ENCODE assay signal across 10 cellular contexts in genomic region chr5:97181856-97182545, GRCh38. TPM values are rescaled to one million over a fixed set of nuclear protein-coding genes. Genes with fewer than 3 reads are reported as not detected.
DNase-seq lines count a peak whose midpoint lies in the region; ATAC-seq and TF ChIP-seq lines count a peak whose summit lies in the region.
"Had no signal": no experiment of that assay in that cellular context is flagged by ENCODE, and none has a peak within 500 bp of the region (broad histone marks: within the 10 kb centered on the region; RNA-seq: fewer than 3 reads in every experiment).

No MANE protein-coding gene starts in this region.

- peaks cover 4% of the 10 kb centered on the region for H3K9me3 Mint-ChIP-seq in activated CD8-positive, alpha-beta T cell treated with anti-CD3 and anti-CD28 coated beads for 36 hours

- 89% methylated on average over 4 of the region's 4 CpGs for WGBS in SK-N-SH (ENCODE audit: low lambda C conversion rate)

- H2AFZ ChIP-seq in SK-N-SH (ENCODE audit: low read depth) = peak overlapping the region; percentile 97; the same call in 1 of the 2 replicates

- POLR2A ChIA-PET in SK-N-SH (lab: Yijun Ruan, JAX) = no interaction called here
- POLR2A ChIA-PET in activated CD8-positive, alpha-beta T cell treated with anti-CD3 and anti-CD28 coated beads for 36 hours (lab: Charles Lee) = interaction anchor here (0.6 kb wide), 1 partner anchor 1901 kb away, joined by 3 read pairs; no protein-coding TSS in a partner anchor

- no peak for TF ChIP-seq CTCF in SK-N-SH (IDR thresholded peaks at IDR 0.05)
- TF ChIP-seq CTCF in activated CD8-positive, alpha-beta T cell treated with anti-CD3 and anti-CD28 coated beads for 36 hours (IDR thresholded peaks at IDR 0.05) = no peak

- H3K4me1 ChIP-seq in SK-N-SH (ENCODE audit: control insufficient read depth in 1 of 2, insufficient read depth in 2 of 2, low read depth in 1 of 2, low read length in 1 of 2) (peaks cover 3 to 5% of the 10 kb centered on the region in 2 experiments; a peak in 3 of 4 replicates), subcutaneous abdominal adipose tissue (ENCODE audit: control insufficient read depth in 5 of 5, insufficient read depth in 5 of 5, low read length in 5 of 5) (peaks cover 2 to 28% (median 20%) of the 10 kb centered on the region in 5 donors)

- no peaks in the 10 kb centered on the region for H3K27me3 Mint-ChIP-seq in activated CD8-positive, alpha-beta T cell treated with anti-CD3 and anti-CD28 coated beads for 36 hours

- H4K20me1 ChIP-seq in SK-N-SH (ENCODE audit: insufficient read depth) = 0 out of 2 replicates have a peak, but pooled peaks cover 7% of the 10 kb centered on the region

- no peaks in the 10 kb centered on the region for H3K9me2 ChIP-seq in SK-N-SH

- no peaks in the 10 kb centered on the region for H3K9me3 ChIP-seq in SK-N-SH
- no peaks in the 10 kb centered on the region for H3K9me3 ChIP-seq in iPS-18c (ENCODE audit: control insufficient read depth, insufficient read depth, low read length)
- no peaks in the 10 kb centered on the region for H3K9me3 ChIP-seq in subcutaneous abdominal adipose tissue (ENCODE audit: control insufficient read depth in 5 of 5, low read length in 5 of 5)

- H3K27ac Mint-ChIP-seq in activated CD8-positive, alpha-beta T cell treated with anti-CD3 and anti-CD28 coated beads for 36 hours = peak overlapping the region; percentile 100

- H3K36me3 ChIP-seq in SK-N-SH (replicated peaks in 1 of 2; ENCODE audit: control insufficient read depth in 1 of 2, insufficient read depth in 2 of 2, low read length in 1 of 2) (peaks cover 28 to 30% of the 10 kb centered on the region in 2 experiments), subcutaneous abdominal adipose tissue (ENCODE audit: control insufficient read depth in 5 of 5, insufficient read depth in 5 of 5, low read length in 5 of 5) (peaks cover 14 to 27% (median 20%) of the 10 kb centered on the region in 5 donors)

- H3K9ac ChIP-seq in SK-N-SH (peak overlapping the region; percentile 90), subcutaneous abdominal adipose tissue (ENCODE audit: low read length in 5 of 5) (peak overlapping the region; percentile 72 to 99 (median 86))

- intact Hi-C loops in activated CD8-positive, alpha-beta T cell treated with anti-CD3 and anti-CD28 coated beads for 36 hours (cut with micrococcal nuclease) = loop anchor here (5.0 kb wide), 1 partner anchor 520 kb away; the partner anchor contains the start of gene CAST

- H3K4me2 ChIP-seq in SK-N-SH = peak overlapping the region; percentile 71

- H3K4me3 Mint-ChIP-seq in activated CD8-positive, alpha-beta T cell treated with anti-CD3 and anti-CD28 coated beads for 36 hours = peak overlapping the region; percentile 91

- no peak for TF ChIP-seq RAD21 in SK-N-SH (IDR thresholded peaks at IDR 0.05; ENCODE audit: low read length)

- CTCF ChIA-PET in SK-N-SH (lab: Yijun Ruan, JAX) = interaction anchor here (1.4 kb wide), 1 partner anchor 1587 kb away, joined by 5 read pairs; no protein-coding TSS in a partner anchor
- CTCF ChIA-PET in activated CD8-positive, alpha-beta T cell treated with anti-CD3 and anti-CD28 coated beads for 36 hours (lab: Charles Lee) = interaction anchor here (1.5 to 3.4 kb wide), 5 partner anchors 15 to 1590 kb away, joined by 3 to 12 read pairs (median 7); no protein-coding TSS in a partner anchor

- H3K27me3 ChIP-seq in SK-N-SH (ENCODE audit: insufficient read depth) = no peaks in the 10 kb centered on the region
- no peaks in the 10 kb centered on the region for H3K27me3 ChIP-seq in subcutaneous abdominal adipose tissue (ENCODE audit: control insufficient read depth in 5 of 5, insufficient read depth in 4 of 5, low read length in 5 of 5)

- peaks cover 36% of the 10 kb centered on the region for H3K4me1 Mint-ChIP-seq in activated CD8-positive, alpha-beta T cell treated with anti-CD3 and anti-CD28 coated beads for 36 hours (ENCODE audit: low read depth)

- H3K4me3 ChIP-seq in SK-N-SH (ENCODE audit: low read depth in 2 of 2, low read length in 1 of 2) (peak overlapping the region; percentile 88 to 93), iPS-18c (ENCODE audit: insufficient read depth, low read depth, low read length) (peak overlapping the region; percentile 81), subcutaneous abdominal adipose tissue (ENCODE audit: low read depth in 1 of 5, low read length in 5 of 5) (peak overlapping the region; percentile 80 to 99 (median 97))

- peaks cover 47% of the 10 kb centered on the region for H3K79me2 ChIP-seq in SK-N-SH (ENCODE audit: insufficient read depth)

- peak overlapping the region in 1 of 2 experiments; percentile 92; a peak in 1 of 4 replicates for H3K27ac ChIP-seq in SK-N-SH (ENCODE audit: low read depth in 2 of 2, low read length in 1 of 2)
- peak overlapping the region; percentile 95 for H3K27ac ChIP-seq in subcutaneous abdominal adipose tissue (ENCODE audit: low read depth, low read length)

- ATAC-seq in SK-N-SH treated with all-trans-retinoic acid at 6 μM for 48 hours (no peak), HG03135 (IDR thresholded peaks at IDR 0.05; ENCODE audit: unreplicated experiment) (no peak), GM18519 (IDR thresholded peaks at IDR 0.05; ENCODE audit: low FRiP score, unreplicated experiment) (no peak)
- ATAC-seq in activated CD8-positive, alpha-beta T cell treated with anti-CD3 and anti-CD28 coated beads for 36 hours = no peak

- H3K36me3 Mint-ChIP-seq in activated CD8-positive, alpha-beta T cell treated with anti-CD3 and anti-CD28 coated beads for 36 hours (ENCODE audit: low read depth) = peaks cover 34% of the 10 kb centered on the region

- H3F3A ChIP-seq in SK-N-SH (replicated peaks; ENCODE audit: insufficient read depth) = no peaks in the 10 kb centered on the region

- no peak for TF ChIP-seq EP300 in SK-N-SH (IDR thresholded peaks at IDR 0.05; ENCODE audit: borderline replicate concordance in 1 of 2, low read depth in 1 of 2, low read length in 1 of 2)

- DNase-seq in SK-N-SH (no peak), NCI-H2081 treated with DMSO at 0.1 percent for 48 hours (lab: John Stamatoyannopoulos, UW) (no peak)
- DNase-seq in activated CD8-positive, alpha-beta T cell treated with anti-CD3 and anti-CD28 coated beads for 36 hours = no peak

TF ChIP-seq in SK-N-SH, 30 proteins besides CTCF, POLR2A, EP300 and RAD21 (continues in another document):
- no peak for TF ChIP-seq TAF1 (IDR thresholded peaks at IDR 0.05; ENCODE audit: borderline replicate concordance, low read depth, low read length)
- TF ChIP-seq ZBTB33 (IDR thresholded peaks at IDR 0.05; ENCODE audit: borderline replicate concordance, low read depth) = no peak
- TF ChIP-seq RXRA (IDR thresholded peaks at IDR 0.05; ENCODE audit: borderline replicate concordance, low read depth) = no peak
- TF ChIP-seq SIN3A (IDR thresholded peaks at IDR 0.05; ENCODE audit: borderline replicate concordance, low read depth, low read length) = no peak
- TF ChIP-seq MEF2A (IDR thresholded peaks at IDR 0.05; ENCODE audit: borderline replicate concordance, low read depth) = no peak
- no peak for TF ChIP-seq GATA2 (CRISPR knock-in tag; IDR thresholded peaks at IDR 0.05)
- no peak for TF ChIP-seq FOSL2 (IDR thresholded peaks at IDR 0.05; ENCODE audit: borderline replicate concordance, low read depth)

TF ChIP-seq in SK-N-SH treated with all-trans-retinoic acid at 6 μM for 48 hours, 23 proteins besides CTCF, POLR2A, EP300 and RAD21:
- no peak for TF ChIP-seq ZNF70 (CRISPR knock-in tag; IDR thresholded peaks at IDR 0.05)
- no peak for TF ChIP-seq PPARA (CRISPR knock-in tag; IDR thresholded peaks at IDR 0.05; ENCODE audit: borderline replicate concordance)
- no peak for TF ChIP-seq CREB5 (CRISPR knock-in tag; IDR thresholded peaks at IDR 0.05; ENCODE audit: low read depth)
- TF ChIP-seq TCF4 (CRISPR knock-in tag; IDR thresholded peaks at IDR 0.05; ENCODE audit: borderline replicate concordance) = no peak

RNA-seq across cellular contexts. Expression of gene RIOK2, which starts 1.0 kb away (rescaled TPM):
- 5.6 and 5.9 TPM in 2 replicates for polyA plus RNA-seq in SK-N-SH (2012; rRNA removed)
- 6.8 and 11.7 TPM in 2 replicates for polyA plus RNA-seq in SK-N-SH (2012; cell fraction: cytosol; rRNA removed)
- polyA plus RNA-seq in SK-N-SH (2012; cell fraction: nucleus; rRNA removed) = 3.7 and 7.7 TPM in 2 replicates
- 10 to 100 TPM; 31.7 to 33.1 TPM for total RNA-seq in activated CD8-positive, alpha-beta T cell treated with anti-CD3 and anti-CD28 coated beads for 36 hours

RNA-seq across cellular contexts. Expression of gene LIX1, which starts 39.6 kb away (rescaled TPM):
- 0.02 TPM in 1 of 2 replicates, not detected in the other for polyA plus RNA-seq in SK-N-SH (2012; rRNA removed)
- 0.01 TPM in 2 replicates for polyA plus RNA-seq in SK-N-SH (2012; cell fraction: cytosol; rRNA removed)
- polyA plus RNA-seq in SK-N-SH (2012; cell fraction: nucleus; rRNA removed) = 0.01 TPM in 1 of 2 replicates, not detected in the other
- total RNA-seq in activated CD8-positive, alpha-beta T cell treated with anti-CD3 and anti-CD28 coated beads for 36 hours = not detected
- total RNA-seq: Daoy, RPMI7951 had no signal
